8 cellular contexts compared by ENCODE assay signal in genomic region chr21:36150192-36150711, GRCh38. TPM values are rescaled to one million over a fixed set of nuclear protein-coding genes. Genes with fewer than 3 reads are reported as not detected.
A peak's percentile ranks its signal among the peaks of the same experiment; 100 is the strongest.
DNase-seq lines count a peak whose midpoint lies in the region; ATAC-seq and TF ChIP-seq lines count a peak whose summit lies in the region.

No MANE protein-coding gene starts in this region.

- no peak for TF ChIP-seq CTCF in gastrocnemius medialis (IDR thresholded peaks at IDR 0.05 in 4 of 5, conservative IDR thresholded peaks at IDR 0.05 in 1 of 5)

- H3K27ac ChIP-seq in gastrocnemius medialis = peak overlapping the region; percentile 42 to 60 (median 50)

- no peaks in the 10 kb centered on the region for H3K9me3 ChIP-seq in gastrocnemius medialis

- TF ChIP-seq POLR2A in Raji (IDR thresholded peaks at IDR 0.05; ENCODE audit: insufficient read depth, low read depth, low read length) (peak; percentile 52), gastrocnemius medialis (IDR thresholded peaks at IDR 0.05) (no peak)

- H3K4me1 ChIP-seq in gastrocnemius medialis = peaks cover 12 to 17% of the 10 kb centered on the region in 2 donors

- in situ Hi-C loops in gastrocnemius medialis (cut with MboI; ENCODE audit: low sequenced_read_pairs in 4 of 4) = loop anchor here in 2 of 4 donors (5.0 to 10.0 kb wide), 2 partner anchors 62 to 175 kb away; partner anchors contain the start of gene MORC3 (in 1 of the 2)

- no peaks in the 10 kb centered on the region for H3K27me3 ChIP-seq in gastrocnemius medialis

- H3K36me3 ChIP-seq in gastrocnemius medialis = no peaks in the 10 kb centered on the region

- H3K4me3 ChIP-seq in gastrocnemius medialis = no peak overlapping the region

- intact Hi-C loops in gastrocnemius medialis (cut with DNase I; ENCODE audit: low total_unique reads) = no loop called here

- DNase-seq in EH (ENCODE audit: low read depth) (peak; percentile 75), fibroblast of peridontal ligament (ENCODE audit: extremely low read depth) (peak; percentile 68), gastrocnemius medialis (no peak), NCI-H2107 treated with DMSO at 0.1 percent for 48 hours (lab: John Stamatoyannopoulos, UW; ENCODE audit: unreplicated experiment) (no peak), NCI-H345 treated with DMSO at 0.1 percent for 48 hours (lab: John Stamatoyannopoulos, UW; ENCODE audit: unreplicated experiment) (no peak)

- ATAC-seq in GM21786 (IDR thresholded peaks at IDR 0.05; ENCODE audit: unreplicated experiment) (peak; percentile 65), gastrocnemius medialis (peak; percentile 51 to 52), GM21717 (IDR thresholded peaks at IDR 0.05; ENCODE audit: unreplicated experiment) (no peak)

RNA-seq across cellular contexts. Expression of gene DOP1B, which starts 6.4 kb away (rescaled TPM):
- 10 to 100 TPM; 10.4 to 16.5 (median 13.5) TPM for total RNA-seq in gastrocnemius medialis

RNA-seq across cellular contexts. Expression of gene CBR3, which starts 15.4 kb away (rescaled TPM):
- 1 to 10 TPM in 3 of 4 donors, under 1 TPM in 1; 0.80 to 2.9 (median 1.8) TPM for total RNA-seq in gastrocnemius medialis

Comparison
In these comparisons a context has a peak if more than half of its experiments do, and no peak if none do; other contexts are left out.
1. DNase-seq: peak in EH (single experiment) and fibroblast of peridontal ligament (single experiment); none in gastrocnemius medialis (0 of 2), NCI-H2107 treated with DMSO at 0.1 percent for 48 hours (single experiment) and NCI-H345 treated with DMSO at 0.1 percent for 48 hours (single experiment).